Comparison of ENCODE assay signal across 8 cellular contexts in genomic region chr6:137341721-137342195, GRCh38.
A peak's percentile ranks its signal among the peaks of the same experiment; 100 is the strongest.
DNase-seq lines count a peak whose midpoint lies in the region; ATAC-seq and TF ChIP-seq lines count a peak whose summit lies in the region.

No MANE protein-coding gene starts in this region.

- no peak for ATAC-seq in aorta (ENCODE audit: low FRiP score)

- H2AFZ ChIP-seq in GM23248 = no peak overlapping the region

- H3K4me1 Mint-ChIP-seq in activated naive CD4-positive, alpha-beta T cell treated with anti-CD3 and anti-CD28 coated beads, Interleukin-2, amount 50 U/mL, for 24 hours = peaks cover 19% of the 10 kb centered on the region

- no peaks in the 10 kb centered on the region for H3K79me2 ChIP-seq in GM23248 (ENCODE audit: insufficient read depth)

- H3K4me3 Mint-ChIP-seq in activated naive CD4-positive, alpha-beta T cell treated with anti-CD3 and anti-CD28 coated beads, Interleukin-2, amount 50 U/mL, for 24 hours = peak overlapping the region; percentile 51

- peak; percentile 56 for TF ChIP-seq CTCF in kidney epithelial cell (IDR thresholded peaks at IDR 0.05; ENCODE audit: insufficient read depth, low read length, poor library complexity, severe bottlenecking)

- intact Hi-C loops in aorta (cut with DNase I) = no loop called here

- H3K27ac Mint-ChIP-seq in activated naive CD4-positive, alpha-beta T cell treated with anti-CD3 and anti-CD28 coated beads, Interleukin-2, amount 50 U/mL, for 24 hours = no peak overlapping the region

- H4K20me1 ChIP-seq in GM23248 (ENCODE audit: insufficient read depth) = no peaks in the 10 kb centered on the region

- 14 to 18% methylated on average over 15 of the region's 15 CpGs for WGBS in GM23248 (ENCODE audit: low coverage in 1 of 2, low lambda C conversion rate in 2 of 2, missing lambda C conversion rate in 2 of 2), 2 experiments
- 62 to 68% methylated on average over 15 of the region's 15 CpGs for WGBS in aorta, 2 donors

- H3K9ac ChIP-seq in GM23248 = no peak overlapping the region

- H3K9me2 ChIP-seq in GM23248 (ENCODE audit: insufficient read depth) = no peaks in the 10 kb centered on the region

- H3K27me3 ChIP-seq in GM23248 (replicated peaks; ENCODE audit: insufficient read depth) (peaks cover 13% of the 10 kb centered on the region), kidney epithelial cell (ENCODE audit: control insufficient read depth, insufficient read depth, low read length) (no peaks in the 10 kb centered on the region), aorta (ENCODE audit: control insufficient read depth in 1 of 2, insufficient read depth in 2 of 2, low read length in 1 of 2) (no peaks in the 10 kb centered on the region)

- no peaks in the 10 kb centered on the region for H3K9me3 Mint-ChIP-seq in activated naive CD4-positive, alpha-beta T cell treated with anti-CD3 and anti-CD28 coated beads, Interleukin-2, amount 50 U/mL, for 24 hours

- H3F3A ChIP-seq in GM23248 (ENCODE audit: insufficient read depth) = 0 out of 2 replicates have a peak, but pooled peaks cover 6% of the 10 kb centered on the region

- H3K9me3 ChIP-seq in GM23248 (ENCODE audit: low read depth) (no peaks in the 10 kb centered on the region), aorta (ENCODE audit: control insufficient read depth, low read length) (no peaks in the 10 kb centered on the region)

- H3K4me1 ChIP-seq in GM23248 (ENCODE audit: insufficient read depth) (0 out of 2 replicates have a peak, but pooled peaks cover 8% of the 10 kb centered on the region), aorta (ENCODE audit: control insufficient read depth in 1 of 2, insufficient read depth in 2 of 2, low read length in 2 of 2) (no peaks in the 10 kb centered on the region)

- H3K27ac ChIP-seq in GM23248 (no peak overlapping the region), aorta (ENCODE audit: low read depth in 1 of 2, low read length in 2 of 2) (no peak overlapping the region)

- peak; percentile 83 for DNase-seq in AG08395 (ENCODE audit: low spot score)
- DNase-seq in GM23248 = peak; percentile 65
- DNase-seq in OCI-M1 (lab: John Stamatoyannopoulos, UW) = peak; percentile 6
- no peak for DNase-seq in kidney epithelial cell (ENCODE audit: low read depth)
- peak; percentile 17 for DNase-seq in stimulated activated CD8-positive, alpha-beta memory T cell treated with anti-CD3 and anti-CD28 coated beads, Interleukin-4, amount 100 ng/mL, for 24 hours (ENCODE audit: low read depth)
- no peak for DNase-seq in aorta
- DNase-seq in NCI-H510A treated with DMSO at 0.1 percent for 48 hours (lab: John Stamatoyannopoulos, UW) = no peak

- H3K27me3 Mint-ChIP-seq in activated naive CD4-positive, alpha-beta T cell treated with anti-CD3 and anti-CD28 coated beads, Interleukin-2, amount 50 U/mL, for 24 hours = no peaks in the 10 kb centered on the region

- H3K4me2 ChIP-seq in GM23248 (ENCODE audit: unreplicated experiment) = peak overlapping the region; percentile 24

- in situ Hi-C loops in GM23248 (cut with MboI) = no loop called here

- no peak overlapping the region for H3K4me3 ChIP-seq in GM23248
- H3K4me3 ChIP-seq in kidney epithelial cell (ENCODE audit: low read depth, low read length) = no peak overlapping the region
- H3K4me3 ChIP-seq in aorta (ENCODE audit: low read length in 2 of 2) = no peak overlapping the region

- no peaks in the 10 kb centered on the region for H3K36me3 Mint-ChIP-seq in activated naive CD4-positive, alpha-beta T cell treated with anti-CD3 and anti-CD28 coated beads, Interleukin-2, amount 50 U/mL, for 24 hours

- no peaks in the 10 kb centered on the region for H3K36me3 ChIP-seq in GM23248 (ENCODE audit: low read depth)
- no peaks in the 10 kb centered on the region for H3K36me3 ChIP-seq in kidney epithelial cell (ENCODE audit: control insufficient read depth, insufficient read depth, low read length)
- no peaks in the 10 kb centered on the region for H3K36me3 ChIP-seq in aorta (ENCODE audit: control insufficient read depth in 1 of 2, insufficient read depth in 2 of 2, low read length in 1 of 2)

Comparison
In these comparisons a context has a peak if more than half of its experiments do, and no peak if none do; other contexts are left out.
1. DNase-seq: peak in AG08395 (single experiment), GM23248 (single experiment), OCI-M1 (single experiment) and stimulated activated CD8-positive, alpha-beta memory T cell treated with anti-CD3 and anti-CD28 coated beads, Interleukin-4, amount 100 ng/mL, for 24 hours (single experiment); none in kidney epithelial cell (single experiment), aorta (0 of 2) and NCI-H510A treated with DMSO at 0.1 percent for 48 hours (single experiment).